In the genomic region with DNA sequence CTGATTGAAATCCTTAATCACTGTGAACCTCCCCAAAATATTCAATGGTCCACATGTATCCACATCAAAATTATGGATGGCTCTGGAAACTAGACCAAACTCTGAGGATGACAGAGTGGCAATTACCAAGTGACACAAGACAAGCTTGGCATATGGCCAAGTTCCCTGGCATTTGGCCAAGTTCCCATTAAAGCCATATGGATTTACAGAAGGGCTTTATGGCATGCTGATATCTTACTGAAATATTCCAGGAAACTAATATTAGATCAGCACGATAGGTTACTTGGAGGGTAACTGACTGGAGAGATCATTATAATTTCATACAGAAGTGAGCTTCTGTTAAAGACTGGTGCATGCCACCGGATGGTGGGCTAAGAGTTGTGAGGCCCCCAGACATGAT, we compare ENCODE assay signal across 10 cellular contexts. TPM values are rescaled to one million over a fixed set of nuclear protein-coding genes. Genes with fewer than 3 reads are reported as not detected.
DNase-seq lines count a peak whose midpoint lies in the region; TF ChIP-seq lines count a peak whose summit lies in the region.
"Had no signal": no experiment of that assay in that cellular context is flagged by ENCODE, and none has a peak within 500 bp of the region (broad histone marks: within the 10 kb centered on the region; RNA-seq: fewer than 3 reads in every experiment).

No MANE protein-coding gene starts in this region.

- DNase-seq in Calu3 = peak; percentile 30
- DNase-seq in NCI-H1417 treated with DMSO at 0.1 percent for 48 hours (lab: John Stamatoyannopoulos, UW) = peak; percentile 13
- DNase-seq in NCI-H82 treated with DMSO at 0.1 percent for 48 hours (lab: John Stamatoyannopoulos, UW; ENCODE audit: unreplicated experiment) = peak; percentile 62
- DNase-seq in erythroblast (lab: John Stamatoyannopoulos, UW) = peak; percentile 33 to 57
- no peak for DNase-seq in GM20000 (ENCODE audit: low spot score)
- no peak for DNase-seq in HEK293T (ENCODE audit: extremely low spot score)
- DNase-seq in activated T-cell treated with anti-CD3 and anti-CD28 coated beads, Interleukin-2, amount 50 U/mL, for 24 hours = no peak
- DNase-seq in stimulated activated CD8-positive, alpha-beta memory T cell treated with anti-CD3 and anti-CD28 coated beads, Interleukin-4, amount 100 ng/mL, for 48 hours = no peak
- DNase-seq: activated effector memory CD4-positive, alpha-beta T cell treated with anti-CD3 and anti-CD28 coated beads, Interleukin-2, amount 50 U/mL, for 16 hours; effector memory CD8-positive, alpha-beta T cell had no signal

- H3K27ac Mint-ChIP-seq in Calu3 (ENCODE audit: unreplicated experiment) = no peak overlapping the region
- H3K27ac Mint-ChIP-seq in activated T-cell treated with anti-CD3 and anti-CD28 coated beads, Interleukin-2, amount 50 U/mL, for 24 hours = no peak overlapping the region
- H3K27ac Mint-ChIP-seq: effector memory CD8-positive, alpha-beta T cell had no signal

- no peak overlapping the region for H3K4me3 Mint-ChIP-seq in Calu3 (ENCODE audit: low read depth, unreplicated experiment)
- no peak overlapping the region for H3K4me3 Mint-ChIP-seq in activated T-cell treated with anti-CD3 and anti-CD28 coated beads, Interleukin-2, amount 50 U/mL, for 24 hours
- H3K4me3 Mint-ChIP-seq: effector memory CD8-positive, alpha-beta T cell had no signal

- BruUV-seq in Calu3 (replicated peaks; lab: Mats Ljungman, UMichigan) = no TSS peak

- H3K9me3 Mint-ChIP-seq in Calu3 (ENCODE audit: low read depth, unreplicated experiment) = no peaks in the 10 kb centered on the region
- H3K9me3 Mint-ChIP-seq in activated T-cell treated with anti-CD3 and anti-CD28 coated beads, Interleukin-2, amount 50 U/mL, for 24 hours = no peaks in the 10 kb centered on the region
- H3K9me3 Mint-ChIP-seq: effector memory CD8-positive, alpha-beta T cell had no signal

- TF ChIP-seq CTCF in Calu3 (IDR thresholded peaks at IDR 0.05; ENCODE audit: unreplicated experiment) (no peak), GM20000 (IDR thresholded peaks at IDR 0.05; ENCODE audit: extremely low read depth, missing control alignments) (no peak)

- peaks cover 4% of the 10 kb centered on the region for H3K4me1 Mint-ChIP-seq in Calu3 (ENCODE audit: low read depth, unreplicated experiment)
- H3K4me1 Mint-ChIP-seq in activated T-cell treated with anti-CD3 and anti-CD28 coated beads, Interleukin-2, amount 50 U/mL, for 24 hours (ENCODE audit: low read depth) = peaks cover 55% of the 10 kb centered on the region

- POLR2A ChIA-PET in HEK293T (lab: Yijun Ruan, JAX) = no interaction called here

- CTCF ChIA-PET in Calu3 (lab: Charles Lee) = no interaction called here
- CTCF ChIA-PET in HEK293T (lab: Yijun Ruan, JAX) = no interaction called here

- intact Hi-C loops in Calu3 (cut with micrococcal nuclease; ENCODE audit: unreplicated experiment) = no loop called here

- no peak for TF ChIP-seq POLR2A in erythroblast (IDR thresholded peaks at IDR 0.05; ENCODE audit: low read length)

- H3K27me3 Mint-ChIP-seq in Calu3 (ENCODE audit: unreplicated experiment) = peaks cover 11% of the 10 kb centered on the region
- no peaks in the 10 kb centered on the region for H3K27me3 Mint-ChIP-seq in activated T-cell treated with anti-CD3 and anti-CD28 coated beads, Interleukin-2, amount 50 U/mL, for 24 hours

- peaks cover 5% of the 10 kb centered on the region for H3K36me3 Mint-ChIP-seq in Calu3 (ENCODE audit: insufficient read depth, unreplicated experiment)
- H3K36me3 Mint-ChIP-seq in activated T-cell treated with anti-CD3 and anti-CD28 coated beads, Interleukin-2, amount 50 U/mL, for 24 hours (ENCODE audit: low read depth) = no peaks in the 10 kb centered on the region

TF ChIP-seq in HEK293T, 16 proteins besides CTCF, POLR2A, EP300 and RAD21:
- TF ChIP-seq NFRKB (IDR thresholded peaks at IDR 0.05) = no peak
- no peak for TF ChIP-seq TARDBP (IDR thresholded peaks at IDR 0.05)
- TF ChIP-seq, protein P1, sequence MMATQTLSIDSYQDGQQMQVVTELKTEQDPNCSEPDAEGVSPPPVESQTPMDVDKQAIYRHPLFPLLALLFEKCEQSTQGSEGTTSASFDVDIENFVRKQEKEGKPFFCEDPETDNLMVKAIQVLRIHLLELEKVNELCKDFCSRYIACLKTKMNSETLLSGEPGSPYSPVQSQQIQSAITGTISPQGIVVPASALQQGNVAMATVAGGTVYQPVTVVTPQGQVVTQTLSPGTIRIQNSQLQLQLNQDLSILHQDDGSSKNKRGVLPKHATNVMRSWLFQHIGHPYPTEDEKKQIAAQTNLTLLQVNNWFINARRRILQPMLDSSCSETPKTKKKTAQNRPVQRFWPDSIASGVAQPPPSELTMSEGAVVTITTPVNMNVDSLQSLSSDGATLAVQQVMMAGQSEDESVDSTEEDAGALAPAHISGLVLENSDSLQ (IDR thresholded peaks at IDR 0.05) = no peak
- TF ChIP-seq FOXK2 (IDR thresholded peaks at IDR 0.05) = no peak

RNA-seq across cellular contexts. Expression of a gene that starts 21.9 kb away (rescaled TPM):
- 39.9 and 45.9 TPM in 2 replicates for total RNA-seq in Calu3 (2022)

Comparison
In these comparisons a context has a peak if more than half of its experiments do, and no peak if none do; other contexts are left out.
1. DNase-seq: peak in Calu3 (single experiment), NCI-H1417 treated with DMSO at 0.1 percent for 48 hours (single experiment), NCI-H82 treated with DMSO at 0.1 percent for 48 hours (single experiment) and erythroblast (2 of 2); none in GM20000 (single experiment), HEK293T (single experiment), activated T-cell treated with anti-CD3 and anti-CD28 coated beads, Interleukin-2, amount 50 U/mL, for 24 hours (single experiment) and stimulated activated CD8-positive, alpha-beta memory T cell treated with anti-CD3 and anti-CD28 coated beads, Interleukin-4, amount 100 ng/mL, for 48 hours (single experiment).